Comparison of ENCODE assay signal across 17 cellular contexts in genomic region chr1:23366146-23366545, GRCh38. TPM values are rescaled to one million over a fixed set of nuclear protein-coding genes. Genes with fewer than 3 reads are reported as not detected.
DNase-seq lines count a peak whose midpoint lies in the region; ATAC-seq, FAIRE-seq and TF ChIP-seq lines count a peak whose summit lies in the region.
"Had no signal": no experiment of that assay in that cellular context is flagged by ENCODE, and none has a peak within 500 bp of the region (broad histone marks: within the 10 kb centered on the region; RNA-seq: fewer than 3 reads in every experiment).

No MANE protein-coding gene starts in this region.

- H3K27ac ChIP-seq in esophagus squamous epithelium: peak overlapping the region; percentile 60 to 100 (median 98)
- peak overlapping the region; percentile 96 for H3K27ac ChIP-seq in smooth muscle cell (ENCODE audit: low read depth)
- H3K27ac ChIP-seq: SK-N-MC, testis had no signal

- H3K27me3 ChIP-seq in esophagus squamous epithelium (no peaks in the 10 kb centered on the region), smooth muscle cell (ENCODE audit: low read depth) (no peaks in the 10 kb centered on the region)
- H3K27me3 ChIP-seq: testis had no signal

- H3K4me1 ChIP-seq in esophagus squamous epithelium (peaks cover 21 to 47% (median 23%) of the 10 kb centered on the region in 3 donors), smooth muscle cell (ENCODE audit: low read depth) (peaks cover 13% of the 10 kb centered on the region)

- POLR2A ChIA-PET in activated B cell treated with CpG ODN at 0.5 μM for 24 hours (lab: Charles Lee): interaction anchor here (0.8 to 7.4 kb wide), 2 partner anchors 21 to 347 kb away, joined by 7 to 136 read pairs; partner anchors contain the start of gene HNRNPR

- peaks cover 20% of the 10 kb centered on the region for H3K79me2 ChIP-seq in smooth muscle cell (ENCODE audit: low read depth)

- intact Hi-C loops in activated B cell treated with CpG ODN at 0.5 μM for 24 hours (cut with micrococcal nuclease): loop anchor here (10.0 kb wide), 1 partner anchor 1379 kb away; the partner anchor contains the start of gene CLIC4
- intact Hi-C loops in esophagus squamous epithelium (cut with DNase I): no loop called here

- H3K36me3 ChIP-seq in esophagus squamous epithelium (peaks cover 28 to 53% (median 43%) of the 10 kb centered on the region in 3 donors), smooth muscle cell (ENCODE audit: low read depth) (peaks cover 45% of the 10 kb centered on the region)

- no peaks in the 10 kb centered on the region for H3K27me3 Mint-ChIP-seq in activated T-cell treated with anti-CD3 and anti-CD28 coated beads, Interleukin-2, amount 50 U/mL, for 4 hours (ENCODE audit: low read depth)
- H3K27me3 Mint-ChIP-seq in activated B cell treated with CpG ODN at 0.5 μM for 24 hours: no peaks in the 10 kb centered on the region

- H3K9ac ChIP-seq in smooth muscle cell (ENCODE audit: low read depth): no peak overlapping the region

- peaks cover 13% of the 10 kb centered on the region for H3K9me3 Mint-ChIP-seq in activated T-cell treated with anti-CD3 and anti-CD28 coated beads, Interleukin-2, amount 50 U/mL, for 4 hours
- peaks cover 12% of the 10 kb centered on the region for H3K9me3 Mint-ChIP-seq in activated B cell treated with CpG ODN at 0.5 μM for 24 hours

- peak overlapping the region; percentile 90 for H3K4me2 ChIP-seq in smooth muscle cell

- DNase-seq in activated T-cell treated with anti-CD3 and anti-CD28 coated beads, Interleukin-2, amount 50 U/mL, for 4 hours: no peak
- no peak for DNase-seq in activated T-cell treated with anti-CD3 and anti-CD28 coated beads for 4 hours
- DNase-seq in activated B cell treated with CpG ODN at 0.5 μM for 24 hours: no peak
- DNase-seq in esophagus squamous epithelium (lab: John Stamatoyannopoulos, UW): no peak
- no peak for DNase-seq in smooth muscle cell (lab: John Stamatoyannopoulos, UW; ENCODE audit: unreplicated experiment)
- no peak for DNase-seq in D721Med (ENCODE audit: insufficient read length, low spot score)
- no peak for DNase-seq in middle frontal gyrus (ENCODE audit: extremely low spot score, low spot score)
- no peak for DNase-seq in OCI-M2 (lab: John Stamatoyannopoulos, UW; ENCODE audit: unreplicated experiment)
- DNase-seq: activated CD8-positive, alpha-beta memory T cell treated with anti-CD3 and anti-CD28 coated beads, Interleukin-2, amount 50 U/mL, for 4 hours; cerebellar nuclear complex; Kasumi-1; kidney; NCI-H1694; NCI-H446 treated with DMSO at 0.1 percent for 48 hours; testis had no signal

- no peak overlapping the region for H2AFZ ChIP-seq in smooth muscle cell (ENCODE audit: low read depth)

- peaks cover 16 to 45% (median 38%) of the 10 kb centered on the region in 3 donors for H3K9me3 ChIP-seq in esophagus squamous epithelium
- peaks cover 38% of the 10 kb centered on the region for H3K9me3 ChIP-seq in smooth muscle cell (replicated peaks; ENCODE audit: low read depth)
- H3K9me3 ChIP-seq: testis had no signal

- H3K27ac Mint-ChIP-seq in activated B cell treated with CpG ODN at 0.5 μM for 24 hours: no peak overlapping the region

- TF ChIP-seq CTCF in activated B cell treated with CpG ODN at 0.5 μM for 24 hours (IDR thresholded peaks at IDR 0.05): no peak
- TF ChIP-seq CTCF in esophagus squamous epithelium (IDR thresholded peaks at IDR 0.05): no peak
- TF ChIP-seq CTCF in smooth muscle cell (IDR thresholded peaks at IDR 0.05; ENCODE audit: borderline replicate concordance, insufficient read depth, poor library complexity, severe bottlenecking): no peak
- TF ChIP-seq CTCF in D721Med (IDR thresholded peaks at IDR 0.05; ENCODE audit: insufficient read depth, missing control alignments): no peak

- 49 to 53% methylated on average over 2 of the region's 2 CpGs for WGBS in esophagus squamous epithelium, 2 donors
- 71% methylated on average over 2 of the region's 2 CpGs for WGBS in smooth muscle cell (ENCODE audit: low lambda C conversion rate)

- ATAC-seq in activated T-cell treated with anti-CD3 and anti-CD28 coated beads, Interleukin-2, amount 50 U/mL, for 4 hours: no peak
- no peak for ATAC-seq in activated B cell treated with CpG ODN at 0.5 μM for 24 hours (ENCODE audit: low read depth)

- H3K4me3 Mint-ChIP-seq in activated T-cell treated with anti-CD3 and anti-CD28 coated beads, Interleukin-2, amount 50 U/mL, for 4 hours: peak overlapping the region; percentile 92
- H3K4me3 Mint-ChIP-seq in activated B cell treated with CpG ODN at 0.5 μM for 24 hours: peak overlapping the region; percentile 38

- H3K4me3 ChIP-seq in esophagus squamous epithelium (peak overlapping the region; percentile 17 to 94 (median 78)), smooth muscle cell (no peak overlapping the region)
- H3K4me3 ChIP-seq: SK-N-MC, testis had no signal

- H4K20me1 ChIP-seq in smooth muscle cell (ENCODE audit: low read depth): no peaks in the 10 kb centered on the region

- peaks cover 31% of the 10 kb centered on the region for H3K36me3 Mint-ChIP-seq in activated T-cell treated with anti-CD3 and anti-CD28 coated beads, Interleukin-2, amount 50 U/mL, for 4 hours (ENCODE audit: insufficient read depth)
- peaks cover 46% of the 10 kb centered on the region for H3K36me3 Mint-ChIP-seq in activated B cell treated with CpG ODN at 0.5 μM for 24 hours (ENCODE audit: low read depth)

- no peak for TF ChIP-seq POLR2A in esophagus squamous epithelium (IDR thresholded peaks at IDR 0.05)

- no peak for FAIRE-seq in D721Med (lab: Jason Lieb, UNC)
- FAIRE-seq: GM19239, kidney had no signal

- peaks cover 29% of the 10 kb centered on the region for H3K4me1 Mint-ChIP-seq in activated T-cell treated with anti-CD3 and anti-CD28 coated beads, Interleukin-2, amount 50 U/mL, for 4 hours (ENCODE audit: low read depth)
- H3K4me1 Mint-ChIP-seq in activated B cell treated with CpG ODN at 0.5 μM for 24 hours: peaks cover 26% of the 10 kb centered on the region

- CTCF ChIA-PET in activated B cell treated with CpG ODN at 0.5 μM for 24 hours (lab: Charles Lee): no interaction called here

- peaks cover 14% of the 10 kb centered on the region for H3F3A ChIP-seq in smooth muscle cell (ENCODE audit: low read depth)

RNA-seq across cellular contexts. Expression of gene ZNF436, which starts 3.5 kb away (rescaled TPM):
- 1 to 10 TPM; 3.1 to 4.7 (median 4.3) TPM for total RNA-seq in activated T-cell treated with anti-CD3 and anti-CD28 coated beads, Interleukin-2, amount 50 U/mL, for 4 hours
- total RNA-seq in activated B cell treated with CpG ODN at 0.5 μM for 24 hours: 5.1 and 5.6 TPM in 2 replicates
- total RNA-seq in esophagus squamous epithelium: 10 to 100 TPM; 14.9 to 33.6 (median 24.8) TPM
- 12.9 and 19.6 TPM in 2 replicates for total RNA-seq in smooth muscle cell
- polyA plus RNA-seq in smooth muscle cell: 7.1 and 11.7 TPM in 2 replicates

RNA-seq across cellular contexts. Expression of gene HNRNPR, which starts 22.1 kb away (rescaled TPM):
- 100 to 1,000 TPM; 253 to 269 (median 254) TPM for total RNA-seq in activated T-cell treated with anti-CD3 and anti-CD28 coated beads, Interleukin-2, amount 50 U/mL, for 4 hours
- total RNA-seq in activated B cell treated with CpG ODN at 0.5 μM for 24 hours (171 and 172 TPM in 2 replicates), esophagus squamous epithelium (10 to 100 TPM; 60.9 to 90.2 (median 76.8) TPM), smooth muscle cell (99.9 and 120 TPM in 2 replicates)
- 96.3 and 104 TPM in 2 replicates for polyA plus RNA-seq in smooth muscle cell

RNA-seq across cellular contexts. Expression of gene TCEA3, which starts 58.4 kb away (rescaled TPM):
- 1 to 10 TPM; 1.6 to 2.6 (median 2.1) TPM for total RNA-seq in activated T-cell treated with anti-CD3 and anti-CD28 coated beads, Interleukin-2, amount 50 U/mL, for 4 hours
- total RNA-seq in activated B cell treated with CpG ODN at 0.5 μM for 24 hours (not detected in 2 replicates), esophagus squamous epithelium (10 to 100 TPM in 3 of 4 donors, 1 to 10 TPM in 1; 9.1 to 30.7 (median 25.1) TPM), smooth muscle cell (8.2 and 11.7 TPM in 2 replicates)
- polyA plus RNA-seq in smooth muscle cell: 16.1 and 19.2 TPM in 2 replicates
